Comparison of ENCODE assay signal across 19 cellular contexts in the genomic region with DNA sequence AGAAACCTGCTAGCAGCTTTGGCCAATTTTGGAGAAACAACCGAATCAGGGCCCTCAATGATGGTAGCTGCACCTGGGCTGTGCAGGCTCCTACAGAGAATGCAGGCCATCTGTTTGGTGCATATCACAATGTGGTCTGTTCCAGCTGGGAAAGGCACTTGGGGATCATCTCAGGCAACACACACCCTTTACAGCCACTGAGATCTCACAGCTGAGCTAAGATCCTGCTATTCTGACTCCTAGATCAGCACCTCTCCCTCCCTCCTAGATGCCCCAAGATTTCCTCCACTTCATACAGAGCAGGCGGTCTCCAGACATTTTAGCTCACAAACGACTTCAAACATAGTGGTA.
"Had no signal": no experiment of that assay in that cellular context is flagged by ENCODE, and none has a peak within 500 bp of the region (broad histone marks: within the 10 kb centered on the region; RNA-seq: fewer than 3 reads in every experiment).

No MANE protein-coding gene starts in this region.

- H2AFZ ChIP-seq: hepatocyte had no signal

- H3K4me3 ChIP-seq: ascending aorta, hepatocyte, prostate gland, right atrium auricular region had no signal

- H3K27ac ChIP-seq: ascending aorta, hepatocyte, prostate gland, right atrium auricular region, VCaP had no signal

- H3K4me2 ChIP-seq: hepatocyte had no signal

- H3K27me3 ChIP-seq: ascending aorta, hepatocyte, right atrium auricular region had no signal

- ATAC-seq: stimulated activated effector memory CD8-positive, alpha-beta T cell treated with anti-CD3 and anti-CD28 coated beads, Interleukin-12 subunit alpha, Interleukin-12 subunit beta, amount 100 ng/mL, for 72 hours; T-helper 17 cell had no signal

- FAIRE-seq: keratinocyte had no signal

- H3K36me3 ChIP-seq: ascending aorta, prostate gland, right atrium auricular region had no signal

- H3K79me2 ChIP-seq: hepatocyte had no signal

- H3K9me3 ChIP-seq: ascending aorta, prostate gland, right atrium auricular region had no signal

- DNase-seq: activated CD4-positive, alpha-beta T cell treated with anti-CD3 and anti-CD28 coated beads, Interleukin-2, amount 50 U/mL, for 1 hour; activated CD4-positive, CD25-positive, alpha-beta regulatory T cell treated with anti-CD3 and anti-CD28 coated beads, Interleukin-2, amount 50 U/mL, for 72 hours; activated CD8-positive, alpha-beta memory T cell treated with anti-CD3 and anti-CD28 coated beads, Interleukin-2, amount 50 U/mL, for 4 hours; activated effector memory CD4-positive, alpha-beta T cell treated with Interleukin-2 at 50 U/mL for 16 hours; activated naive CD4-positive, alpha-beta T cell treated with anti-CD3 and anti-CD28 coated beads, Interleukin-2, amount 10 ng/mL, durations not matched to agents 7 days and 5 days; activated T-cell treated with anti-CD3 and anti-CD28 coated beads, Interleukin-2, amount 50 U/mL, for 48 hours; effector CD8-positive, alpha-beta T cell; foreskin fibroblast; midbrain; naive B cell; stimulated activated CD4-positive, alpha-beta T cell treated with anti-CD3 and anti-CD28 coated beads, Interleukin-4, amount 100 ng/mL, for 24 hours; T-helper 17 cell had no signal
